In genomic region chr17:13671771-13672170, GRCh38 we compare ENCODE assay signal across 15 cellular contexts.
A peak's percentile ranks its signal among the peaks of the same experiment; 100 is the strongest.
DNase-seq lines count a peak whose midpoint lies in the region; ATAC-seq and TF ChIP-seq lines count a peak whose summit lies in the region.
"Had no signal": no experiment of that assay in that cellular context is flagged by ENCODE, and none has a peak within 500 bp of the region (broad histone marks: within the 10 kb centered on the region; RNA-seq: fewer than 3 reads in every experiment).

No MANE protein-coding gene starts in this region.

- no peaks in the 10 kb centered on the region for H3K4me1 Mint-ChIP-seq in natural killer cell treated with Interleukin-12 subunit alpha and Interleukin-12 subunit beta and Interleukin-15 and Interleukin-18, amount 100 ng/mL, for 72 hours (ENCODE audit: low read depth in 2 of 2)
- H3K4me1 Mint-ChIP-seq in natural killer cell (no peaks in the 10 kb centered on the region), chondrocyte (ENCODE audit: low read depth) (no peaks in the 10 kb centered on the region)
- H3K4me1 Mint-ChIP-seq: activated naive CD4-positive, alpha-beta T cell treated with anti-CD3 and anti-CD28 coated beads, Interleukin-2, amount 50 U/mL, for 24 hours; stimulated activated naive B cell treated with anti-CD40 and anti-IgM and Interleukin-4, amounts not matched to agents 10 μg/mL and 1 μg/mL and 100 μg/mL, for 72 hours had no signal

- intact Hi-C loops in natural killer cell (cut with micrococcal nuclease): no loop called here

- H3K36me3 Mint-ChIP-seq in natural killer cell treated with Interleukin-12 subunit alpha and Interleukin-12 subunit beta and Interleukin-15 and Interleukin-18, amount 100 ng/mL, for 72 hours: peaks cover 23% of the 10 kb centered on the region
- H3K36me3 Mint-ChIP-seq in natural killer cell (peaks cover 15% of the 10 kb centered on the region), chondrocyte (ENCODE audit: low read depth) (peaks cover 15% of the 10 kb centered on the region)

- TF ChIP-seq CTCF in natural killer cell (IDR thresholded peaks at IDR 0.05) (no peak), choroid plexus epithelial cell (conservative IDR thresholded peaks at IDR 0.05; ENCODE audit: low read depth, low read length) (no peak), chondrocyte (IDR thresholded peaks at IDR 0.05) (no peak)

- peaks cover 12% of the 10 kb centered on the region for H3K9me3 Mint-ChIP-seq in natural killer cell treated with Interleukin-12 subunit alpha and Interleukin-12 subunit beta and Interleukin-15 and Interleukin-18, amount 100 ng/mL, for 72 hours
- peaks cover 8 to 10% of the 10 kb centered on the region in 2 donors for H3K9me3 Mint-ChIP-seq in natural killer cell
- H3K9me3 Mint-ChIP-seq in chondrocyte (ENCODE audit: low read depth): peaks cover 46% of the 10 kb centered on the region

- peaks cover 26 to 60% of the 10 kb centered on the region in 2 donors for H3K27me3 Mint-ChIP-seq in natural killer cell treated with Interleukin-12 subunit alpha and Interleukin-12 subunit beta and Interleukin-15 and Interleukin-18, amount 100 ng/mL, for 72 hours
- H3K27me3 Mint-ChIP-seq in natural killer cell (ENCODE audit: low read depth in 2 of 2): peaks cover 16 to 20% of the 10 kb centered on the region in 2 donors
- H3K27me3 Mint-ChIP-seq in chondrocyte (ENCODE audit: low read depth): peaks cover 2% of the 10 kb centered on the region

- H3K27ac Mint-ChIP-seq in natural killer cell treated with Interleukin-12 subunit alpha and Interleukin-12 subunit beta and Interleukin-15 and Interleukin-18, amount 100 ng/mL, for 72 hours: no peak overlapping the region
- no peak overlapping the region for H3K27ac Mint-ChIP-seq in natural killer cell
- no peak overlapping the region for H3K27ac Mint-ChIP-seq in chondrocyte (ENCODE audit: unreplicated experiment)
- H3K27ac Mint-ChIP-seq: activated naive CD4-positive, alpha-beta T cell treated with anti-CD3 and anti-CD28 coated beads, Interleukin-2, amount 50 U/mL, for 24 hours; stimulated activated naive B cell treated with anti-CD40 and anti-IgM and Interleukin-4, amounts not matched to agents 10 μg/mL and 1 μg/mL and 100 μg/mL, for 72 hours had no signal

- ATAC-seq in natural killer cell treated with Interleukin-12 subunit alpha and Interleukin-12 subunit beta and Interleukin-15 and Interleukin-18, amount 100 ng/mL, for 72 hours: peak; percentile 15 to 76
- ATAC-seq in natural killer cell: no peak
- no peak for ATAC-seq in HG02798 (IDR thresholded peaks at IDR 0.05; ENCODE audit: poor library complexity, unreplicated experiment)
- ATAC-seq: stimulated activated naive B cell treated with anti-CD40 and anti-IgM and Interleukin-4, amounts not matched to agents 10 μg/mL and 1 μg/mL and 100 μg/mL, for 72 hours had no signal

- H3K4me3 Mint-ChIP-seq in natural killer cell treated with Interleukin-12 subunit alpha and Interleukin-12 subunit beta and Interleukin-15 and Interleukin-18, amount 100 ng/mL, for 72 hours: no peak overlapping the region
- H3K4me3 Mint-ChIP-seq in natural killer cell (no peak overlapping the region), chondrocyte (ENCODE audit: unreplicated experiment) (no peak overlapping the region)
- H3K4me3 Mint-ChIP-seq: activated naive CD4-positive, alpha-beta T cell treated with anti-CD3 and anti-CD28 coated beads, Interleukin-2, amount 50 U/mL, for 24 hours; stimulated activated naive B cell treated with anti-CD40 and anti-IgM and Interleukin-4, amounts not matched to agents 10 μg/mL and 1 μg/mL and 100 μg/mL, for 72 hours had no signal

- DNase-seq in natural killer cell treated with Interleukin-12 subunit alpha and Interleukin-12 subunit beta and Interleukin-15 and Interleukin-18, amount 100 ng/mL, for 72 hours (ENCODE audit: low spot score): no peak
- no peak for DNase-seq in natural killer cell
- peak; percentile 84 for DNase-seq in NCI-H460 (ENCODE audit: extremely low read depth, low read depth)
- peak; percentile 51 for DNase-seq in choroid plexus epithelial cell (ENCODE audit: low read depth)
- peak; percentile 52 for DNase-seq in stimulated activated CD8-positive, alpha-beta memory T cell treated with anti-CD3 and anti-CD28 coated beads, Interleukin-4, amount 100 ng/mL, for 48 hours
- DNase-seq in chondrocyte (ENCODE audit: low spot score): no peak
- DNase-seq in substantia nigra (lab: John Stamatoyannopoulos, UW): no peak
- DNase-seq: foreskin melanocyte; GF-D8; NCI-H510A; stimulated activated naive B cell treated with anti-CD40 and anti-IgM and Interleukin-4, amounts not matched to agents 10 μg/mL and 1 μg/mL and 100 μg/mL, for 72 hours had no signal

- H3K27ac ChIP-seq in substantia nigra (ENCODE audit: low read depth, low read length, poor library complexity, severe bottlenecking): no peak overlapping the region
- H3K27ac ChIP-seq: BLaER1 treated with 17β-estradiol and CSF1 and Interleukin-3, amounts not matched to agents 10 nM and 100 nM had no signal

- no peak overlapping the region for H3K4me3 ChIP-seq in choroid plexus epithelial cell (ENCODE audit: low read depth, low read length)
- H3K4me3 ChIP-seq: BLaER1 treated with 17β-estradiol and CSF1 and Interleukin-3, amounts not matched to agents 10 nM and 100 nM; smooth muscle cell had no signal

Comparison
In these comparisons a context has a peak if more than half of its experiments do, and no peak if none do; other contexts are left out.
1. ATAC-seq: peak in natural killer cell treated with Interleukin-12 subunit alpha and Interleukin-12 subunit beta and Interleukin-15 and Interleukin-18, amount 100 ng/mL, for 72 hours (2 of 2); none in natural killer cell (0 of 3) and HG02798 (single experiment).
2. DNase-seq: peak in NCI-H460 (single experiment), choroid plexus epithelial cell (single experiment) and stimulated activated CD8-positive, alpha-beta memory T cell treated with anti-CD3 and anti-CD28 coated beads, Interleukin-4, amount 100 ng/mL, for 48 hours (single experiment); none in natural killer cell treated with Interleukin-12 subunit alpha and Interleukin-12 subunit beta and Interleukin-15 and Interleukin-18, amount 100 ng/mL, for 72 hours (single experiment), natural killer cell (single experiment), chondrocyte (single experiment) and substantia nigra (0 of 49).